9 cellular contexts compared by ENCODE assay signal in the genomic region with DNA sequence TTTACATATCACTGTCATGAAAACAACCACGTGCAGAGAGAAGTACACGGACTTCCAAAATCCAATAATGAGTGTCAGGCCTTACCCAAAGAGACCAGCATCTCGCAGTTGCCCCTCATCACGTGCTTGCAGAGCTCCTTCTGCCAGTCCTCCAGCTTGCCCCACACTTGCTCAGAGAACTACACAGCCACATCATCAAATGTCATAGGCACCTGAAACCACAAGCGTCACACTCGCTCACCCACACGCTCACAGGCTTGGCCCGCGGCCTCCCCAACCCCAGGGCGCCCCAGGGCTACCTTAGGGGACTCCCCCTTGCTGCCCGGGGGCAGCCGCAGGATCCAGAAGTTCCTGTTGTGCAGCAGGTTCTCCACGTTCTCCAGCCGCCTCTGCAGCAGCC.
DNase-seq lines count a peak whose midpoint lies in the region; ATAC-seq and TF ChIP-seq lines count a peak whose summit lies in the region.
"Had no signal": no experiment of that assay in that cellular context is flagged by ENCODE, and none has a peak within 500 bp of the region (broad histone marks: within the 10 kb centered on the region; RNA-seq: fewer than 3 reads in every experiment).

No MANE protein-coding gene starts in this region.

- H3K27ac Mint-ChIP-seq in activated B cell treated with CpG ODN at 0.5 μM for 24 hours (peak overlapping the region; percentile 77), HFFc6 (no peak overlapping the region), MCF 10A (ENCODE audit: low read depth, unreplicated experiment) (no peak overlapping the region)

- POLR2A ChIA-PET in activated B cell treated with CpG ODN at 0.5 μM for 24 hours (lab: Charles Lee), result no interaction called here
- POLR2A ChIA-PET in MCF 10A (lab: Yijun Ruan, JAX), result no interaction called here

- H3K9me3 Mint-ChIP-seq in activated B cell treated with CpG ODN at 0.5 μM for 24 hours, result no peaks in the 10 kb centered on the region
- H3K9me3 Mint-ChIP-seq in HFFc6, result no peaks in the 10 kb centered on the region
- H3K9me3 Mint-ChIP-seq in MCF 10A (ENCODE audit: unreplicated experiment), result no peaks in the 10 kb centered on the region

- H3K4me3 Mint-ChIP-seq in activated B cell treated with CpG ODN at 0.5 μM for 24 hours (peak overlapping the region; percentile 49), HFFc6 (no peak overlapping the region), MCF 10A (ENCODE audit: unreplicated experiment) (no peak overlapping the region)

- ATAC-seq in GM18511 (IDR thresholded peaks at IDR 0.05; ENCODE audit: unreplicated experiment) (peak; percentile 66), GM21723 (IDR thresholded peaks at IDR 0.05; ENCODE audit: unreplicated experiment) (peak; percentile 52), activated B cell treated with CpG ODN at 0.5 μM for 24 hours (ENCODE audit: low read depth) (no peak)
- ATAC-seq: foreskin keratinocyte had no signal

- H3K4me1 Mint-ChIP-seq in activated B cell treated with CpG ODN at 0.5 μM for 24 hours, result peaks cover 46% of the 10 kb centered on the region
- H3K4me1 Mint-ChIP-seq in HFFc6 (ENCODE audit: low read depth), result peaks cover 29% of the 10 kb centered on the region
- H3K4me1 Mint-ChIP-seq in MCF 10A (ENCODE audit: insufficient read depth, unreplicated experiment), result peaks cover 17% of the 10 kb centered on the region

- CTCF ChIA-PET in activated B cell treated with CpG ODN at 0.5 μM for 24 hours (lab: Charles Lee) (no interaction called here), MCF 10A (lab: Yijun Ruan, JAX) (interaction anchor here (0.6 kb wide), 1 partner anchor 139 kb away, joined by 4 read pairs; no protein-coding TSS in a partner anchor)

- no TSS peak for BruUV-seq in MCF 10A (replicated peaks; lab: Mats Ljungman, UMichigan)

- H3K36me3 Mint-ChIP-seq in activated B cell treated with CpG ODN at 0.5 μM for 24 hours (ENCODE audit: low read depth), result peaks cover 63% of the 10 kb centered on the region
- H3K36me3 Mint-ChIP-seq in HFFc6 (ENCODE audit: low read depth), result peaks cover 23% of the 10 kb centered on the region
- peaks cover 69% of the 10 kb centered on the region for H3K36me3 Mint-ChIP-seq in MCF 10A (ENCODE audit: insufficient read depth, unreplicated experiment)

- intact Hi-C loops in activated B cell treated with CpG ODN at 0.5 μM for 24 hours (cut with micrococcal nuclease), result loop anchor here (5.0 to 10.0 kb wide), 6 partner anchors 306 to 1464 kb away; a partner anchor contains a TSS
- intact Hi-C loops in MCF 10A (cut with micrococcal nuclease), result no loop called here

- DNase-seq in activated B cell treated with CpG ODN at 0.5 μM for 24 hours, result no peak
- peak; percentile 83 for DNase-seq in stimulated activated CD4-positive, alpha-beta T cell treated with anti-CD3 and anti-CD28 coated beads, Interleukin-1b, Interleukin-23, amount 100 ng/mL, for 48 hours
- no peak for DNase-seq in NCI-H2227 (lab: John Stamatoyannopoulos, UW; ENCODE audit: unreplicated experiment)
- no peak for DNase-seq in HFFc6
- no peak for DNase-seq in MCF 10A (ENCODE audit: unreplicated experiment)
- DNase-seq in GM19238 (ENCODE audit: insufficient read length, low spot score), result no peak
- DNase-seq: foreskin keratinocyte had no signal

- TF ChIP-seq CTCF in activated B cell treated with CpG ODN at 0.5 μM for 24 hours (IDR thresholded peaks at IDR 0.05), result no peak
- TF ChIP-seq CTCF in HFFc6 (IDR thresholded peaks at IDR 0.05), result no peak
- no peak for TF ChIP-seq CTCF in MCF 10A (IDR thresholded peaks at IDR 0.05; ENCODE audit: unreplicated experiment)

- no peaks in the 10 kb centered on the region for H3K27me3 Mint-ChIP-seq in activated B cell treated with CpG ODN at 0.5 μM for 24 hours
- H3K27me3 Mint-ChIP-seq in HFFc6 (ENCODE audit: insufficient read depth), result peaks cover 5% of the 10 kb centered on the region
- no peaks in the 10 kb centered on the region for H3K27me3 Mint-ChIP-seq in MCF 10A (ENCODE audit: insufficient read depth, unreplicated experiment)
